Comparison of ENCODE assay signal across 34 cellular contexts in the genomic region with DNA sequence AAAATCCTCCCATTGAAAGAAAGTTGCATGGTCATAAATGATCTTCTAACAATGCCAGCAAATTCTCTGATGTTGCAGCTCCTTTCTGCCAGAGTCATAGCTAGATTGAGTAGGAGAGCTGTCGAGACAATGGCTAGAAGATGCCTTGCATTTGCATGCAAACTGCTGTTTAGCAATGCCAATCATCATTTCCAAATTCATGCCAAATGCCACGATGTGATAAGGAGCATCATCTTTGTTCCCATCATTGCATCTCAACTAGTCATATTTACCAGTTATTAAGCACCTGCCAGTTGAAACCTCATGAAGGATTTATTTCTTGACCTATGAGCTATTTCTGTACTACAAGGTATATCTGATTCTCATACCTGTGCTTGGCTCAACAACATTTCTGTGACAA.
DNase-seq lines count a peak whose midpoint lies in the region; FAIRE-seq and TF ChIP-seq lines count a peak whose summit lies in the region.
"Had no signal": no experiment of that assay in that cellular context is flagged by ENCODE, and none has a peak within 500 bp of the region (broad histone marks: within the 10 kb centered on the region; RNA-seq: fewer than 3 reads in every experiment).

No MANE protein-coding gene starts in this region.

- no peaks in the 10 kb centered on the region for H3K27me3 ChIP-seq in trophoblast cell (ENCODE audit: insufficient read depth, low read length)
- H3K27me3 ChIP-seq in Caco-2 (replicated peaks; ENCODE audit: control insufficient read depth, insufficient read depth, low read length): no peaks in the 10 kb centered on the region
- H3K27me3 ChIP-seq: BE2C; BLaER1; BLaER1 treated with 17β-estradiol and CSF1 and Interleukin-3, amounts not matched to agents 10 nM and 100 nM had no signal

- H3K14ac ChIP-seq in trophoblast cell (ENCODE audit: low read length): no peak overlapping the region

- no peak overlapping the region for H3K18ac ChIP-seq in trophoblast cell (ENCODE audit: low read length)

- no peak overlapping the region for H3K4me2 ChIP-seq in trophoblast cell (ENCODE audit: low read length)
- H3K4me2 ChIP-seq: A549; BLaER1; BLaER1 treated with 17β-estradiol and CSF1 and Interleukin-3, amounts not matched to agents 10 nM and 100 nM had no signal

- no peak overlapping the region for H3K27ac ChIP-seq in trophoblast cell (ENCODE audit: low read depth, low read length)
- H3K27ac ChIP-seq: 22Rv1; A549; BLaER1; BLaER1 treated with 17β-estradiol and CSF1 and Interleukin-3, amounts not matched to agents 10 nM and 100 nM; C4-2B had no signal

- intact Hi-C loops in Caco-2 (cut with micrococcal nuclease; ENCODE audit: unreplicated experiment): no loop called here

- FAIRE-seq in RCC 7860 (lab: Jason Lieb, UNC): no peak
- FAIRE-seq: A204.1, D721Med had no signal

- DNase-seq in fibroblast of the aortic adventitia (ENCODE audit: low read depth) (peak; percentile 6), trophoblast cell (peak; percentile 70 to 90), type B pancreatic cell (ENCODE audit: extremely low spot score, unreplicated experiment) (no peak), NCI-H524 treated with DMSO at 0.1 percent for 48 hours (lab: John Stamatoyannopoulos, UW) (no peak), RCC 7860 (ENCODE audit: low spot score) (no peak), Caco-2 (no peak)
- DNase-seq: 8988T; ACHN; AML-193; BE2C; C1 segment of cervical spinal cord; Calu3; CD4-positive, alpha-beta memory T cell; CD4-positive, alpha-beta T cell; CD4-positive, CD25-positive, alpha-beta regulatory T cell; CD8-positive, alpha-beta memory T cell; CD8-positive, alpha-beta T cell; COR-L47; DMS 273 treated with DMSO at 0.1 percent for 48 hours; DMS153; DMS53; DMS79; DMS79 treated with DMSO at 0.1 percent for 48 hours; DND-41; EL had no signal

- H2AK5ac ChIP-seq in trophoblast cell (ENCODE audit: low read length): no peak overlapping the region

- H3K4me1 ChIP-seq in trophoblast cell (ENCODE audit: control insufficient read depth in 1 of 2, insufficient read depth in 2 of 2, low read length in 2 of 2) (peaks cover 6 to 18% of the 10 kb centered on the region in 2 experiments), Caco-2 (peaks cover 24% of the 10 kb centered on the region)
- H3K4me1 ChIP-seq: A549, BE2C, BLaER1 had no signal

- peaks cover 10% of the 10 kb centered on the region for H3K79me1 ChIP-seq in trophoblast cell (ENCODE audit: low read length)

- peak overlapping the region; percentile 71 for H3K27ac Mint-ChIP-seq in type B pancreatic cell
- no peak overlapping the region for H3K27ac Mint-ChIP-seq in Caco-2 (ENCODE audit: unreplicated experiment)
- H3K27ac Mint-ChIP-seq: B cell; CD14-positive monocyte; CD4-positive, alpha-beta memory T cell; CD4-positive, alpha-beta T cell; CD4-positive, CD25-positive, alpha-beta regulatory T cell; CD8-positive, alpha-beta memory T cell; CD8-positive, alpha-beta T cell had no signal

- no peak overlapping the region for H2BK5ac ChIP-seq in trophoblast cell (ENCODE audit: low read depth, low read length, poor library complexity)

- H4K8ac ChIP-seq in trophoblast cell (ENCODE audit: low read depth, low read length): no peak overlapping the region

- H3K27me3 Mint-ChIP-seq in type B pancreatic cell (no peaks in the 10 kb centered on the region), Caco-2 (ENCODE audit: insufficient read depth, unreplicated experiment) (no peaks in the 10 kb centered on the region)
- H3K27me3 Mint-ChIP-seq: CD4-positive, alpha-beta memory T cell; CD4-positive, alpha-beta T cell had no signal

- BruUV-seq in Caco-2 (replicated peaks; lab: Mats Ljungman, UMichigan): no TSS peak

- no peaks in the 10 kb centered on the region for H3K9me3 ChIP-seq in trophoblast cell (ENCODE audit: insufficient read depth, low read depth, low read length)
- no peaks in the 10 kb centered on the region; the same call in 1 of the 2 replicates for H3K9me3 ChIP-seq in Caco-2
- H3K9me3 ChIP-seq: A549; BE2C; BLaER1; BLaER1 treated with 17β-estradiol and CSF1 and Interleukin-3, amounts not matched to agents 10 nM and 100 nM had no signal

- no peak overlapping the region for H3K4me3 Mint-ChIP-seq in type B pancreatic cell
- no peak overlapping the region for H3K4me3 Mint-ChIP-seq in Caco-2 (ENCODE audit: unreplicated experiment)
- H3K4me3 Mint-ChIP-seq: B cell; CD14-positive monocyte; CD4-positive, alpha-beta memory T cell; CD4-positive, alpha-beta T cell; CD4-positive, CD25-positive, alpha-beta regulatory T cell; CD8-positive, alpha-beta memory T cell; CD8-positive, alpha-beta T cell had no signal

- no peak overlapping the region for H3K9ac ChIP-seq in trophoblast cell (ENCODE audit: low read length)
- H3K9ac ChIP-seq: BLaER1; BLaER1 treated with 17β-estradiol and CSF1 and Interleukin-3, amounts not matched to agents 10 nM and 100 nM had no signal

- H3K36me3 ChIP-seq in trophoblast cell (ENCODE audit: control insufficient read depth in 1 of 2, insufficient read depth in 2 of 2, low read length in 2 of 2): no peaks in the 10 kb centered on the region
- no peaks in the 10 kb centered on the region for H3K36me3 ChIP-seq in Caco-2 (ENCODE audit: control insufficient read depth, insufficient read depth, low read length)
- H3K36me3 ChIP-seq: BE2C; BLaER1; BLaER1 treated with 17β-estradiol and CSF1 and Interleukin-3, amounts not matched to agents 10 nM and 100 nM had no signal

- H3K4ac ChIP-seq in trophoblast cell (ENCODE audit: low read depth, low read length): no peak overlapping the region

- CTCF ChIA-PET in Caco-2 (lab: Charles Lee): no interaction called here

- H4K12ac ChIP-seq in trophoblast cell (ENCODE audit: low read depth, low read length): no peak overlapping the region

- WGBS in trophoblast cell (ENCODE audit: extremely low coverage, insufficient coverage, insufficient read length): no CpG with 5 or more reads among the region's 2 CpGs

- no peak overlapping the region for H3K4me3 ChIP-seq in fibroblast of the aortic adventitia (ENCODE audit: low read depth, low read length)
- H3K4me3 ChIP-seq in trophoblast cell (ENCODE audit: low read depth, low read length): no peak overlapping the region
- no peak overlapping the region for H3K4me3 ChIP-seq in Caco-2 (ENCODE audit: low read depth, low read length)
- H3K4me3 ChIP-seq: A549; BLaER1; BLaER1 treated with 17β-estradiol and CSF1 and Interleukin-3, amounts not matched to agents 10 nM and 100 nM had no signal

- H3K36me3 Mint-ChIP-seq in type B pancreatic cell (no peaks in the 10 kb centered on the region), Caco-2 (ENCODE audit: insufficient read depth, unreplicated experiment) (no peaks in the 10 kb centered on the region)
- H3K36me3 Mint-ChIP-seq: CD14-positive monocyte; CD4-positive, alpha-beta memory T cell; CD4-positive, CD25-positive, alpha-beta regulatory T cell; CD8-positive, alpha-beta memory T cell; CD8-positive, alpha-beta T cell had no signal

- no peak overlapping the region for H2BK120ac ChIP-seq in trophoblast cell (ENCODE audit: insufficient read depth, low read length, poor library complexity)

- peaks cover 19% of the 10 kb centered on the region for H3K9me3 Mint-ChIP-seq in type B pancreatic cell
- H3K9me3 Mint-ChIP-seq in Caco-2 (ENCODE audit: unreplicated experiment): peaks cover 9% of the 10 kb centered on the region
- H3K9me3 Mint-ChIP-seq: CD4-positive, alpha-beta memory T cell; CD4-positive, alpha-beta T cell; CD4-positive, CD25-positive, alpha-beta regulatory T cell; CD8-positive, alpha-beta memory T cell; CD8-positive, alpha-beta T cell had no signal

- TF ChIP-seq CTCF in fibroblast of the aortic adventitia (IDR thresholded peaks at IDR 0.05; ENCODE audit: insufficient read depth, low read length) (no peak), type B pancreatic cell (conservative IDR thresholded peaks at IDR 0.05) (no peak), Caco-2 (IDR thresholded peaks at IDR 0.05; ENCODE audit: insufficient read depth in 1 of 2, low read depth in 1 of 2, low read length in 1 of 2, severe bottlenecking in 1 of 2, unreplicated experiment in 1 of 2) (no peak)

- peaks cover 1% of the 10 kb centered on the region for H3K79me2 ChIP-seq in trophoblast cell (ENCODE audit: control insufficient read depth, insufficient read depth, low read length, poor library complexity)

- no peak overlapping the region for H2AFZ ChIP-seq in trophoblast cell (ENCODE audit: insufficient read depth, low read length, poor library complexity)

- POLR2A ChIA-PET in Caco-2 (lab: Charles Lee): no interaction called here

- no peak overlapping the region for H4K91ac ChIP-seq in trophoblast cell (ENCODE audit: low read depth, low read length)

- H3K23ac ChIP-seq in trophoblast cell (ENCODE audit: low read length): no peak overlapping the region

- H3K4me1 Mint-ChIP-seq in type B pancreatic cell (ENCODE audit: unreplicated experiment) (peaks cover 13% of the 10 kb centered on the region), Caco-2 (ENCODE audit: low read depth, unreplicated experiment) (peaks cover 14% of the 10 kb centered on the region)
- H3K4me1 Mint-ChIP-seq: B cell; CD4-positive, alpha-beta memory T cell; CD4-positive, CD25-positive, alpha-beta regulatory T cell; CD8-positive, alpha-beta memory T cell had no signal

- H2BK12ac ChIP-seq in trophoblast cell (ENCODE audit: low read length): no peak overlapping the region

Comparison
In these comparisons a context has a peak if more than half of its experiments do, and no peak if none do; other contexts are left out.
1. DNase-seq: peak in fibroblast of the aortic adventitia (single experiment) and trophoblast cell (2 of 2); none in type B pancreatic cell (single experiment), NCI-H524 treated with DMSO at 0.1 percent for 48 hours (single experiment), RCC 7860 (single experiment) and Caco-2 (0 of 2).